Comparison of ENCODE assay signal across 1 cellular context in genomic region chr14:34078117-34078743, GRCh38.
TF ChIP-seq lines count a peak whose summit lies in the region.

No MANE protein-coding gene starts in this region.

TF ChIP-seq in HEK293, 187 proteins besides CTCF, POLR2A, EP300 and RAD21 (continued from another document):
- TF ChIP-seq PRDM10 (tag by site-specific recombination; IDR thresholded peaks at IDR 0.05) (peak; percentile 34; the same call in 1 of the 2 replicates), ELK4 (IDR thresholded peaks at IDR 0.05; ENCODE audit: borderline replicate concordance, low read depth, low read length) (no peak), ZBTB48 (tag by site-specific recombination; IDR thresholded peaks at IDR 0.05) (no peak), ZNF362 (tag by site-specific recombination; IDR thresholded peaks at IDR 0.05) (no peak), EGR2 (tag by site-specific recombination; IDR thresholded peaks at IDR 0.05; ENCODE audit: low read depth) (peak; percentile 37; the same call in 1 of the 2 replicates), BCL6B (tag by site-specific recombination; IDR thresholded peaks at IDR 0.05) (no peak), YY2 (tag by site-specific recombination; IDR thresholded peaks at IDR 0.05) (no peak), ZNF223 (tag by site-specific recombination; IDR thresholded peaks at IDR 0.05) (no peak), FEZF1 (tag by site-specific recombination; IDR thresholded peaks at IDR 0.05) (0 out of 2 replicates have a peak, but pooled peaks have one; percentile 21), ZFHX2 (tag by site-specific recombination; conservative IDR thresholded peaks at IDR 0.05) (peak; percentile 59), ZBTB1 (tag by site-specific recombination; IDR thresholded peaks at IDR 0.05) (no peak), ZFP3 (tag by site-specific recombination; IDR thresholded peaks at IDR 0.05; ENCODE audit: low read depth) (no peak), ZFP37 (tag by site-specific recombination; IDR thresholded peaks at IDR 0.05) (no peak), ZNF600 (tag by site-specific recombination; IDR thresholded peaks at IDR 0.05) (peak; percentile 45; the same call in 1 of the 2 replicates), ZNF76 (tag by site-specific recombination; IDR thresholded peaks at IDR 0.05; ENCODE audit: borderline replicate concordance, low read depth) (no peak), ZNF398 (tag by site-specific recombination; IDR thresholded peaks at IDR 0.05) (0 out of 2 replicates have a peak, but pooled peaks have one; percentile 13), ZNF513 (tag by site-specific recombination; IDR thresholded peaks at IDR 0.05) (no peak), ZIC2 (tag by site-specific recombination; IDR thresholded peaks at IDR 0.05) (peak; percentile 91), ZNF530 (tag by site-specific recombination; IDR thresholded peaks at IDR 0.05; ENCODE audit: low read depth) (no peak), ZNF664 (tag by site-specific recombination; IDR thresholded peaks at IDR 0.05) (no peak)
